In genomic region chr11:3836903-3837302, GRCh38 we compare ENCODE assay signal across 7 cellular contexts. TPM values are rescaled to one million over a fixed set of nuclear protein-coding genes. Genes with fewer than 3 reads are reported as not detected.
DNase-seq lines count a peak whose midpoint lies in the region; ATAC-seq lines count a peak whose summit lies in the region.

No MANE protein-coding gene starts in this region.

- WGBS in right cardiac atrium: 59% methylated on average over 5 of the region's 5 CpGs

- H3K36me3 Mint-ChIP-seq in activated T-cell treated with anti-CD3 and anti-CD28 coated beads, Interleukin-2, amount 50 U/mL, for 24 hours (ENCODE audit: low read depth): peaks cover 82% of the 10 kb centered on the region

- intact Hi-C loops in right cardiac atrium (cut with DNase I): no loop called here

- no peaks in the 10 kb centered on the region for H3K9me3 Mint-ChIP-seq in activated T-cell treated with anti-CD3 and anti-CD28 coated beads, Interleukin-2, amount 50 U/mL, for 24 hours

- peak overlapping the region; percentile 88 for H3K4me3 Mint-ChIP-seq in activated T-cell treated with anti-CD3 and anti-CD28 coated beads, Interleukin-2, amount 50 U/mL, for 24 hours

- DNase-seq in MV-4-11 (lab: John Stamatoyannopoulos, UW) (peak; percentile 63), right cardiac atrium (peak; percentile 62 to 86 (median 84)), substantia nigra (lab: John Stamatoyannopoulos, UW) (peak in 12 of 49 donors; percentile 8 to 44 (median 32)), NAMALWA (ENCODE audit: low spot score) (no peak), GM19240 (ENCODE audit: insufficient read length, low spot score) (no peak)
- DNase-seq in activated T-cell treated with anti-CD3 and anti-CD28 coated beads, Interleukin-2, amount 50 U/mL, for 24 hours: peak; percentile 65

- no peaks in the 10 kb centered on the region for H3K27me3 ChIP-seq in right cardiac atrium (ENCODE audit: control insufficient read depth, insufficient read depth)

- peaks cover 69% of the 10 kb centered on the region for H3K4me1 Mint-ChIP-seq in activated T-cell treated with anti-CD3 and anti-CD28 coated beads, Interleukin-2, amount 50 U/mL, for 24 hours (ENCODE audit: low read depth)

- H3K27ac Mint-ChIP-seq in activated T-cell treated with anti-CD3 and anti-CD28 coated beads, Interleukin-2, amount 50 U/mL, for 24 hours: peak overlapping the region; percentile 92

- no peak overlapping the region for H3K4me3 ChIP-seq in right cardiac atrium (ENCODE audit: low read length)

- peaks cover 33% of the 10 kb centered on the region for H3K4me1 ChIP-seq in right cardiac atrium (ENCODE audit: control insufficient read depth, insufficient read depth, low read length)

- ATAC-seq in right cardiac atrium: no peak
- no peak for ATAC-seq in HG03095 (IDR thresholded peaks at IDR 0.05; ENCODE audit: unreplicated experiment)

- no peaks in the 10 kb centered on the region for H3K27me3 Mint-ChIP-seq in activated T-cell treated with anti-CD3 and anti-CD28 coated beads, Interleukin-2, amount 50 U/mL, for 24 hours

- H3K27ac ChIP-seq in right cardiac atrium (ENCODE audit: low read length): peak overlapping the region; percentile 59
- peak overlapping the region; percentile 98 for H3K27ac ChIP-seq in substantia nigra (ENCODE audit: low read depth, low read length, poor library complexity, severe bottlenecking)

- no peaks in the 10 kb centered on the region for H3K9me3 ChIP-seq in right cardiac atrium (ENCODE audit: control insufficient read depth, low read length)

RNA-seq across cellular contexts. Expression of gene RHOG, which starts 3.9 kb away (rescaled TPM):
- total RNA-seq in right cardiac atrium: 10 to 100 TPM; 18.7 to 26.0 (median 25.6) TPM
- polyA plus RNA-seq in right cardiac atrium: 23.7 TPM

RNA-seq across cellular contexts. Expression of gene STIM1, which starts 18.6 kb away (rescaled TPM):
- 10 to 100 TPM; 14.4 to 19.3 (median 16.6) TPM for total RNA-seq in right cardiac atrium
- 10.8 TPM for polyA plus RNA-seq in right cardiac atrium

RNA-seq across cellular contexts. Expression of gene PGAP2, which starts 28.5 kb away (rescaled TPM):
- total RNA-seq in right cardiac atrium: 10 to 100 TPM; 12.4 to 19.5 (median 15.2) TPM
- 13.9 TPM for polyA plus RNA-seq in right cardiac atrium

RNA-seq across cellular contexts. Expression of gene NUP98, which starts 39.5 kb away (rescaled TPM):
- 10 to 100 TPM; 38.8 to 55.9 (median 43.4) TPM for total RNA-seq in right cardiac atrium
- polyA plus RNA-seq in right cardiac atrium: 22.9 TPM

Comparison
In these comparisons a context has a peak if more than half of its experiments do, and no peak if none do; other contexts are left out.
1. DNase-seq: peak in MV-4-11 (single experiment), activated T-cell treated with anti-CD3 and anti-CD28 coated beads, Interleukin-2, amount 50 U/mL, for 24 hours (single experiment) and right cardiac atrium (3 of 3); none in NAMALWA (single experiment) and GM19240 (single experiment).